In genomic region chr18:45993441-45993840, GRCh38 we compare ENCODE assay signal across 14 cellular contexts. TPM values are rescaled to one million over a fixed set of nuclear protein-coding genes. Genes with fewer than 3 reads are reported as not detected.
DNase-seq lines count a peak whose midpoint lies in the region; ATAC-seq, FAIRE-seq and TF ChIP-seq lines count a peak whose summit lies in the region.
"Had no signal": no experiment of that assay in that cellular context is flagged by ENCODE, and none has a peak within 500 bp of the region (broad histone marks: within the 10 kb centered on the region; RNA-seq: fewer than 3 reads in every experiment).

No MANE protein-coding gene starts in this region.

- H3K4me2 ChIP-seq in keratinocyte (ENCODE audit: control insufficient read depth, extremely low read depth, insufficient read depth, low read depth, low read length): no peak overlapping the region

- no peaks in the 10 kb centered on the region for H4K20me1 ChIP-seq in keratinocyte (ENCODE audit: control insufficient read depth, extremely low read depth, insufficient read depth, low read length)

- no peak overlapping the region for H2AFZ ChIP-seq in keratinocyte (ENCODE audit: control insufficient read depth, low read length)

- TF ChIP-seq CTCF in AG09319 (IDR thresholded peaks at IDR 0.05; ENCODE audit: low read depth, low read length) (no peak), keratinocyte (optimal IDR thresholded peaks at IDR 0.05 in 1 of 3, IDR thresholded peaks at IDR 0.05 in 1 of 3, conservative IDR thresholded peaks at IDR 0.05 in 1 of 3; ENCODE audit: extremely low read depth in 1 of 3, insufficient read depth in 2 of 3, low read length in 3 of 3) (no peak)

- H3K4me3 ChIP-seq in keratinocyte (ENCODE audit: control insufficient read depth in 2 of 3, extremely low read depth in 1 of 3, insufficient read depth in 2 of 3, low read depth in 1 of 3, low read length in 3 of 3): no peak overlapping the region
- H3K4me3 ChIP-seq: GM12878, skin epidermis had no signal

- no peak for ATAC-seq in naive thymus-derived CD8-positive, alpha-beta T cell
- ATAC-seq: CD8-positive, alpha-beta T cell; GM12878; T-cell had no signal

- H3K36me3 Mint-ChIP-seq in naive thymus-derived CD8-positive, alpha-beta T cell: peaks cover 0 to 29% (median 22%) of the 10 kb centered on the region in 3 donors

- H3K4me1 ChIP-seq in keratinocyte (ENCODE audit: control insufficient read depth, extremely low read depth, insufficient read depth, low read length): peaks cover 4% of the 10 kb centered on the region

- H3K27me3 Mint-ChIP-seq in naive thymus-derived CD8-positive, alpha-beta T cell: no peaks in the 10 kb centered on the region
- H3K27me3 Mint-ChIP-seq: T-cell had no signal

- peak; percentile 7 for DNase-seq in AG09319 (ENCODE audit: extremely low read depth, low read depth)
- peak; percentile 78 for DNase-seq in HT1080 (ENCODE audit: low read depth)
- DNase-seq in astrocyte of the hippocampus (ENCODE audit: low read depth, low spot score): peak; percentile 79
- peak; percentile 9 for DNase-seq in keratinocyte (ENCODE audit: low read depth, low spot score)
- DNase-seq in NCI-H1417 (lab: John Stamatoyannopoulos, UW): no peak
- DNase-seq in NCI-H526 (lab: John Stamatoyannopoulos, UW): no peak
- DNase-seq in NCI-H1048 (lab: John Stamatoyannopoulos, UW): no peak
- no peak for DNase-seq in naive thymus-derived CD8-positive, alpha-beta T cell
- DNase-seq: activated CD4-positive, alpha-beta T cell treated with anti-CD3 and anti-CD28 coated beads, Interleukin-2, amount 50 U/mL, for 48 hours; activated naive CD4-positive, alpha-beta T cell treated with Interleukin-2 at 50 U/mL for 16 hours; CD8-positive, alpha-beta T cell; T-cell had no signal

- H3K9me1 ChIP-seq in keratinocyte (ENCODE audit: control insufficient read depth, extremely low read depth, insufficient read depth, low read length): no peaks in the 10 kb centered on the region

- H3K27me3 ChIP-seq in keratinocyte (ENCODE audit: control insufficient read depth, extremely low read depth, insufficient read depth, low read length): no peaks in the 10 kb centered on the region

- no peaks in the 10 kb centered on the region for H3K9me3 ChIP-seq in keratinocyte (ENCODE audit: control insufficient read depth, low read depth, low read length)

- no peak overlapping the region for H3K27ac ChIP-seq in keratinocyte (ENCODE audit: control insufficient read depth, insufficient read depth, low read length)
- H3K27ac ChIP-seq: skin epidermis had no signal

- H3K36me3 ChIP-seq in keratinocyte (ENCODE audit: control insufficient read depth in 2 of 2, extremely low read depth in 1 of 2, insufficient read depth in 2 of 2, low read length in 2 of 2): peaks cover 0 to 2% of the 10 kb centered on the region in 2 experiments

- H3K9ac ChIP-seq in keratinocyte (ENCODE audit: control insufficient read depth, extremely low read depth, insufficient read depth, low read length): no peak overlapping the region

- no peaks in the 10 kb centered on the region for H3K9me3 Mint-ChIP-seq in naive thymus-derived CD8-positive, alpha-beta T cell
- H3K9me3 Mint-ChIP-seq: CD8-positive, alpha-beta T cell; T-cell had no signal

- peaks cover 2 to 26% (median 22%) of the 10 kb centered on the region in 4 donors for H3K4me1 Mint-ChIP-seq in naive thymus-derived CD8-positive, alpha-beta T cell

- peak; percentile 36 for FAIRE-seq in keratinocyte (lab: Jason Lieb, UNC)
- FAIRE-seq: GM12878 had no signal

- dilution Hi-C loops in keratinocyte (cut with MboI; ENCODE audit: extremely low pct_ligation_motif_present, low sequenced_read_pairs): no loop called here

- H3K27ac Mint-ChIP-seq in naive thymus-derived CD8-positive, alpha-beta T cell: no peak overlapping the region
- H3K27ac Mint-ChIP-seq: CD8-positive, alpha-beta T cell; T-cell had no signal

- H3K79me2 ChIP-seq in keratinocyte (ENCODE audit: control insufficient read depth, insufficient read depth, low read length): no peaks in the 10 kb centered on the region

- H3K4me3 Mint-ChIP-seq in naive thymus-derived CD8-positive, alpha-beta T cell: no peak overlapping the region
- H3K4me3 Mint-ChIP-seq: CD8-positive, alpha-beta T cell; T-cell had no signal

- POLR2A ChIA-PET in naive thymus-derived CD8-positive, alpha-beta T cell (lab: Charles Lee): interaction anchor here (0.5 kb wide), 1 partner anchor 9 kb away, joined by 3 read pairs; no protein-coding TSS in a partner anchor

RNA-seq across cellular contexts. Expression of gene EPG5, which starts 26.3 kb away (rescaled TPM):
- 10.2 and 12.7 TPM in 2 replicates for total RNA-seq in HT1080 (2014; rRNA removed; shearing (Covaris generic))
- 12.1 and 14.8 TPM in 2 replicates for polyA plus RNA-seq in HT1080 (2015; cell fraction: cytosol; rRNA removed)
- 52.9 and 65.9 TPM in 2 replicates for polyA plus RNA-seq in HT1080 (2015; cell fraction: nucleus; rRNA removed)
- polyA plus RNA-seq in keratinocyte: 17.8 to 18.8 TPM (median 17.8 TPM) in 3 replicates
- polyA plus RNA-seq in keratinocyte (2011; ENCODE audit: low read depth): 13.3 TPM
- 8.6 and 12.9 TPM in 2 replicates for polyA plus RNA-seq in keratinocyte (2011; cell fraction: cytosol; rRNA removed)
- 50.6 and 53.8 TPM in 2 replicates for polyA plus RNA-seq in keratinocyte (2011; cell fraction: nucleus; rRNA removed)
- polyA plus RNA-seq in keratinocyte (2012; ENCODE audit: low replicate concordance): 10.7 and 15.5 TPM in 2 replicates
- 41.5 to 102 TPM (median 98.6 TPM) in 3 replicates for polyA minus RNA-seq in keratinocyte
- polyA minus RNA-seq in keratinocyte (2011; cell fraction: cytosol; rRNA and poly(A)+ RNA removed): 27.0 TPM
- 97.6 and 202 TPM in 2 replicates for polyA minus RNA-seq in keratinocyte (2011; cell fraction: nucleus; rRNA and poly(A)+ RNA removed)
- 10 to 100 TPM; 49.0 to 53.5 TPM for total RNA-seq in naive thymus-derived CD8-positive, alpha-beta T cell
- polyA plus RNA-seq in naive thymus-derived CD8-positive, alpha-beta T cell: 1 to 10 TPM; 2.8 to 4.7 (median 3.8) TPM

Comparison
In these comparisons a context has a peak if more than half of its experiments do, and no peak if none do; other contexts are left out.
1. DNase-seq: peak in AG09319 (single experiment), HT1080 (single experiment), astrocyte of the hippocampus (single experiment) and keratinocyte (single experiment); none in NCI-H1417 (0 of 3), NCI-H526 (0 of 2), NCI-H1048 (single experiment) and naive thymus-derived CD8-positive, alpha-beta T cell (0 of 10).